ENCODE assay signal across 8 cellular contexts in genomic region chr16:31472559-31473203, GRCh38. TPM values are rescaled to one million over a fixed set of nuclear protein-coding genes. Genes with fewer than 3 reads are reported as not detected.
DNase-seq lines count a peak whose midpoint lies in the region; ATAC-seq and TF ChIP-seq lines count a peak whose summit lies in the region.

No MANE protein-coding gene starts in this region.

- POLR2A ChIA-PET in CD4-positive, alpha-beta memory T cell (lab: Charles Lee; ENCODE audit: partially characterized antibody): interaction anchor here (1.6 kb wide), 1 partner anchor 12 kb away, joined by 7 read pairs; no protein-coding TSS in a partner anchor

- H3K27me3 ChIP-seq in CD4-positive, alpha-beta memory T cell (ENCODE audit: insufficient read depth, low read length): no peaks in the 10 kb centered on the region
- H3K27me3 ChIP-seq in ovary: no peaks in the 10 kb centered on the region

- TF ChIP-seq CTCF in ovary (IDR thresholded peaks at IDR 0.05): peak; percentile 59 to 84 (median 59)

- H3K27me3 Mint-ChIP-seq in CD4-positive, alpha-beta memory T cell: peaks cover 0 to 13% of the 10 kb centered on the region in 2 donors
- H3K27me3 Mint-ChIP-seq in activated naive CD8-positive, alpha-beta T cell treated with anti-CD3 and anti-CD28 coated beads, Interleukin-2, amount 50 U/mL, for 24 hours: peaks cover 29% of the 10 kb centered on the region

- DNase-seq in CD4-positive, alpha-beta memory T cell: peak in 3 of 5 donors; percentile 21 to 27 (median 25)
- peak; percentile 86 for DNase-seq in HCEC 1CT
- peak; percentile 87 for DNase-seq in NCI-H69 (lab: John Stamatoyannopoulos, UW)
- DNase-seq in activated naive CD8-positive, alpha-beta T cell treated with anti-CD3 and anti-CD28 coated beads, Interleukin-2, amount 50 U/mL, for 24 hours: peak; percentile 50
- DNase-seq in Right ventricle myocardium inferior (ENCODE audit: missing footprints): peak; percentile 88
- peak; percentile 95 to 97 (median 97) for DNase-seq in ovary
- no peak for DNase-seq in NK-92 treated with Interleukin-12 subunit alpha and Interleukin-12 subunit beta, amount 100 ng/mL, for 24 hours (lab: John Stamatoyannopoulos, UW)

- H3K9me3 Mint-ChIP-seq in CD4-positive, alpha-beta memory T cell: no peaks in the 10 kb centered on the region
- no peaks in the 10 kb centered on the region for H3K9me3 Mint-ChIP-seq in activated naive CD8-positive, alpha-beta T cell treated with anti-CD3 and anti-CD28 coated beads, Interleukin-2, amount 50 U/mL, for 24 hours

- peak overlapping the region in 1 of 2 donors; percentile 27 for H3K4me3 ChIP-seq in CD4-positive, alpha-beta memory T cell (ENCODE audit: low read length in 2 of 2)
- H3K4me3 ChIP-seq in ovary: peak overlapping the region; percentile 61

- no peak for TF ChIP-seq EP300 in ovary (IDR thresholded peaks at IDR 0.05)

- intact Hi-C loops in CD4-positive, alpha-beta memory T cell (cut with micrococcal nuclease): no loop called here
- intact Hi-C loops in Right ventricle myocardium inferior (cut with DNase I) (loop anchor here (10.0 kb wide), 1 partner anchor 242 kb away; a partner anchor contains a TSS), ovary (cut with DNase I) (no loop called here)

- no peaks in the 10 kb centered on the region for H3K36me3 Mint-ChIP-seq in CD4-positive, alpha-beta memory T cell
- no peaks in the 10 kb centered on the region for H3K36me3 Mint-ChIP-seq in activated naive CD8-positive, alpha-beta T cell treated with anti-CD3 and anti-CD28 coated beads, Interleukin-2, amount 50 U/mL, for 24 hours (ENCODE audit: low read depth)

- H3K27ac Mint-ChIP-seq in CD4-positive, alpha-beta memory T cell: peak overlapping the region in 1 of 7 donors; percentile 42
- H3K27ac Mint-ChIP-seq in activated naive CD8-positive, alpha-beta T cell treated with anti-CD3 and anti-CD28 coated beads, Interleukin-2, amount 50 U/mL, for 24 hours: no peak overlapping the region

- WGBS in ovary, 3 donors: 9 to 10% (median 9%) methylated on average over 24 of the region's 24 CpGs

- H3K4me1 Mint-ChIP-seq in CD4-positive, alpha-beta memory T cell: peaks cover 11 to 32% (median 27%) of the 10 kb centered on the region in 4 donors
- peaks cover 19% of the 10 kb centered on the region for H3K4me1 Mint-ChIP-seq in activated naive CD8-positive, alpha-beta T cell treated with anti-CD3 and anti-CD28 coated beads, Interleukin-2, amount 50 U/mL, for 24 hours

- peak; percentile 12 for ATAC-seq in activated naive CD8-positive, alpha-beta T cell treated with anti-CD3 and anti-CD28 coated beads, Interleukin-2, amount 50 U/mL, for 24 hours
- ATAC-seq in Right ventricle myocardium inferior (peak; percentile 87), GM21529 (IDR thresholded peaks at IDR 0.05; ENCODE audit: unreplicated experiment) (no peak)

- CTCF ChIA-PET in CD4-positive, alpha-beta memory T cell (lab: Charles Lee; ENCODE audit: partially characterized antibody): interaction anchor here (3.9 kb wide), 1 partner anchor 12 kb away, joined by 18 read pairs; no protein-coding TSS in a partner anchor

- no peaks in the 10 kb centered on the region for H3K36me3 ChIP-seq in CD4-positive, alpha-beta memory T cell (ENCODE audit: insufficient read depth, low read length)
- H3K36me3 ChIP-seq in ovary: no peaks in the 10 kb centered on the region

- H3K4me1 ChIP-seq in CD4-positive, alpha-beta memory T cell (ENCODE audit: insufficient read depth, low read length): peaks cover 34% of the 10 kb centered on the region
- H3K4me1 ChIP-seq in ovary (ENCODE audit: insufficient read depth): peaks cover 6% of the 10 kb centered on the region

- no peaks in the 10 kb centered on the region for H3K9me3 ChIP-seq in CD4-positive, alpha-beta memory T cell (ENCODE audit: control insufficient read depth in 1 of 2, low read length in 2 of 2)
- H3K9me3 ChIP-seq in ovary: no peaks in the 10 kb centered on the region

- peak overlapping the region; percentile 59 to 90 (median 76) for H3K4me3 Mint-ChIP-seq in CD4-positive, alpha-beta memory T cell
- peak overlapping the region; percentile 55 for H3K4me3 Mint-ChIP-seq in activated naive CD8-positive, alpha-beta T cell treated with anti-CD3 and anti-CD28 coated beads, Interleukin-2, amount 50 U/mL, for 24 hours

- H3K27ac ChIP-seq in CD4-positive, alpha-beta memory T cell (ENCODE audit: low read depth, low read length): no peak overlapping the region
- H3K27ac ChIP-seq in ovary: peak overlapping the region; percentile 87 to 95

- TF ChIP-seq POLR2A in ovary (IDR thresholded peaks at IDR 0.05): peak; percentile 39

RNA-seq across cellular contexts. Expression of gene TGFB1I1, which starts 0.7 kb away (rescaled TPM):
- total RNA-seq in CD4-positive, alpha-beta memory T cell: under 1 TPM; 0.42 to 0.49 TPM
- polyA plus RNA-seq in CD4-positive, alpha-beta memory T cell: under 1 TPM in 1 of 2 donors, not detected in 1; 0.57 TPM
- 19.9 TPM for total RNA-seq in Right ventricle myocardium inferior
- total RNA-seq in ovary: 100 to 1,000 TPM in 5 of 7 donors, 10 to 100 TPM in 2; 38.0 to 216 (median 156) TPM
- 10 to 100 TPM; 78.5 to 82.2 TPM for polyA plus RNA-seq in ovary

RNA-seq across cellular contexts. Expression of gene SLC5A2, which starts 10.2 kb away (rescaled TPM):
- 1 to 10 TPM; 2.8 to 4.5 TPM for total RNA-seq in CD4-positive, alpha-beta memory T cell
- polyA plus RNA-seq in CD4-positive, alpha-beta memory T cell: 1 to 10 TPM in 1 of 2 donors, under 1 TPM in 1; 0.12 to 2.8 TPM
- total RNA-seq in Right ventricle myocardium inferior (not detected), ovary (under 1 TPM; 0.13 to 0.81 (median 0.38) TPM)
- 1 to 10 TPM in 1 of 2 donors, not detected in 1; 1.7 TPM for polyA plus RNA-seq in ovary

RNA-seq across cellular contexts. Expression of gene ARMC5, which starts 13.4 kb away (rescaled TPM):
- 1 to 10 TPM; 6.5 to 7.0 TPM for total RNA-seq in CD4-positive, alpha-beta memory T cell
- polyA plus RNA-seq in CD4-positive, alpha-beta memory T cell: 1 to 10 TPM; 4.3 to 6.1 TPM
- total RNA-seq in Right ventricle myocardium inferior (5.5 TPM), ovary (10 to 100 TPM in 5 of 7 donors, 1 to 10 TPM in 2; 8.1 to 16.1 (median 11.0) TPM)
- 10 to 100 TPM in 1 of 2 donors, 1 to 10 TPM in 1; 2.2 to 11.4 TPM for polyA plus RNA-seq in ovary

RNA-seq across cellular contexts. Expression of gene ZNF843, which starts 30.1 kb away (rescaled TPM):
- under 1 TPM; 0.19 to 0.23 TPM for total RNA-seq in CD4-positive, alpha-beta memory T cell
- polyA plus RNA-seq in CD4-positive, alpha-beta memory T cell: not detected
- total RNA-seq in Right ventricle myocardium inferior (1.8 TPM), ovary (1 to 10 TPM; 2.1 to 5.0 (median 4.2) TPM)
- polyA plus RNA-seq in ovary: 1 to 10 TPM; 2.2 to 2.8 TPM

RNA-seq across cellular contexts. Expression of gene RUSF1, which starts 35.5 kb away (rescaled TPM):
- 100 to 1,000 TPM; 101 to 110 TPM for total RNA-seq in CD4-positive, alpha-beta memory T cell
- 10 to 100 TPM; 16.3 to 21.9 TPM for polyA plus RNA-seq in CD4-positive, alpha-beta memory T cell
- total RNA-seq in Right ventricle myocardium inferior: 19.9 TPM
- total RNA-seq in ovary: 10 to 100 TPM; 59.0 to 98.4 (median 91.2) TPM
- polyA plus RNA-seq in ovary: 10 to 100 TPM; 39.8 to 91.9 TPM

Comparison
In these comparisons a context has a peak if more than half of its experiments do, and no peak if none do; other contexts are left out.
1. RNA of gene TGFB1I1, which starts 0.7 kb away (total RNA-seq): 38.0 to 216 TPM in ovary and 19.9 TPM in Right ventricle myocardium inferior (single experiment); 0.42 to 0.49 TPM in CD4-positive, alpha-beta memory T cell; every median in the first group is over 10 times any median in the second.